8 cellular contexts compared by ENCODE assay signal in the genomic region with DNA sequence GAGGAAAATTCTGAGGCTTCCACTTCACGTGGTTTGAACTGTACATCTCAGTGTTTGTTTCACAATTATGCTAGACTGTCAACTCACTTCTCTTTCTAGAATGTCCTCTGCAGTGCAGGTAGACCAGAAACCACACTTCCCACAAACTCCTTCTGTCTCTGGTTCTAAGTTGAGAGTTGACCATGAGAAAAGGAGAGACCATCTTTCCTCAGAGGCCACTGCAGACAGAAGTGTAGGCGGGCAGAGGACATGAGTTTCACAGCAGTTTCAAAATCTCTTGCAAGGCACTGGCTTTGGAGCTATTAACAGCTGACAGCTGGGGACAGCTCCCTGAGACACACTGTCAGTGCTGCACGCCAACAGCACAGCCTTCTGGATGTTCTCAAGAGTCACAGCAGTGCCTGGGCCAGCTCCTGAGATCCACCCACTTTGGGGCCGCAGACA. TPM values are rescaled to one million over a fixed set of nuclear protein-coding genes. Genes with fewer than 3 reads are reported as not detected.
DNase-seq lines count a peak whose midpoint lies in the region; ATAC-seq, FAIRE-seq and TF ChIP-seq lines count a peak whose summit lies in the region.

No MANE protein-coding gene starts in this region.

- POLR2A ChIA-PET in A673 (lab: Charles Lee; ENCODE audit: low non-redundant PET): no interaction called here
- POLR2A ChIA-PET in naive thymus-derived CD4-positive, alpha-beta T cell (lab: Charles Lee): no interaction called here

- no TSS peak for BruUV-seq in A673 (replicated peaks; lab: Mats Ljungman, UMichigan)

- TF ChIP-seq POLR2A in NB4 (IDR thresholded peaks at IDR 0.05; ENCODE audit: extremely low read depth, insufficient read length): no peak

- H3K4me1 ChIP-seq in kidney (ENCODE audit: control insufficient read depth in 1 of 2, insufficient read depth in 1 of 2, low read depth in 1 of 2, low read length in 2 of 2) (no peaks in the 10 kb centered on the region), A673 (ENCODE audit: insufficient read depth, low read length, poor library complexity, severe bottlenecking) (no peaks in the 10 kb centered on the region)
- no peaks in the 10 kb centered on the region for H3K4me1 ChIP-seq in naive thymus-derived CD4-positive, alpha-beta T cell (ENCODE audit: control insufficient read depth in 2 of 2, insufficient read depth in 2 of 2, low read length in 2 of 2)

- peak; percentile 93 for ATAC-seq in GM18499 (IDR thresholded peaks at IDR 0.05; ENCODE audit: insufficient read depth, unreplicated experiment)
- no peak for ATAC-seq in naive thymus-derived CD4-positive, alpha-beta T cell

- peak; percentile 5 for TF ChIP-seq CTCF in HFF-Myc (IDR thresholded peaks at IDR 0.05; ENCODE audit: low read depth, low read length, missing control alignments)
- TF ChIP-seq CTCF in NB4 (IDR thresholded peaks at IDR 0.05; ENCODE audit: low read depth, low read length): no peak
- TF ChIP-seq CTCF in kidney (IDR thresholded peaks at IDR 0.05; ENCODE audit: borderline replicate concordance, extremely low read depth, insufficient read depth): no peak
- TF ChIP-seq CTCF in A673 (conservative IDR thresholded peaks at IDR 0.05; ENCODE audit: low read depth, low read length): no peak

- H3K27me3 Mint-ChIP-seq in naive thymus-derived CD4-positive, alpha-beta T cell: no peaks in the 10 kb centered on the region

- DNase-seq in HFF-Myc (ENCODE audit: extremely low read depth, low read depth): no peak
- peak; percentile 23 for DNase-seq in NB4 (ENCODE audit: low read depth)
- DNase-seq in kidney: peak; percentile 85
- DNase-seq in A673 (ENCODE audit: low spot score): no peak
- no peak for DNase-seq in NCI-H1436 (lab: John Stamatoyannopoulos, UW)
- DNase-seq in NCI-H345 (lab: John Stamatoyannopoulos, UW): no peak
- no peak for DNase-seq in naive thymus-derived CD4-positive, alpha-beta T cell

- H3K27me3 ChIP-seq in A673 (replicated peaks; ENCODE audit: insufficient read depth, low read depth, low read length, poor library complexity): no peaks in the 10 kb centered on the region
- H3K27me3 ChIP-seq in naive thymus-derived CD4-positive, alpha-beta T cell (ENCODE audit: control insufficient read depth in 2 of 2, insufficient read depth in 2 of 2, low read length in 2 of 2): no peaks in the 10 kb centered on the region

- H3K27ac Mint-ChIP-seq in naive thymus-derived CD4-positive, alpha-beta T cell: no peak overlapping the region

- H3K27ac ChIP-seq in kidney (ENCODE audit: low read depth in 2 of 2, low read length in 2 of 2) (peak overlapping the region in 1 of 2 donors; percentile 11), A673 (ENCODE audit: low read depth, low read length, poor library complexity, severe bottlenecking) (no peak overlapping the region)
- no peak overlapping the region for H3K27ac ChIP-seq in naive thymus-derived CD4-positive, alpha-beta T cell (ENCODE audit: low read depth, low read length)

- H3K4me3 ChIP-seq in HFF-Myc (replicated peaks; ENCODE audit: low read depth, low read length) (no peak overlapping the region), NB4 (ENCODE audit: low read depth, low read length) (no peak overlapping the region), kidney (ENCODE audit: low read length in 2 of 2) (no peak overlapping the region), A673 (ENCODE audit: low read depth, low read length, poor library complexity, severe bottlenecking) (no peak overlapping the region)
- no peak overlapping the region for H3K4me3 ChIP-seq in naive thymus-derived CD4-positive, alpha-beta T cell (ENCODE audit: low read length)

- H3K36me3 ChIP-seq in kidney (ENCODE audit: control insufficient read depth in 1 of 2, insufficient read depth in 2 of 2, low read length in 2 of 2) (peaks cover 22 to 35% of the 10 kb centered on the region in 2 donors), A673 (ENCODE audit: insufficient read depth, low read length, poor library complexity, severe bottlenecking) (no peaks in the 10 kb centered on the region)
- H3K36me3 ChIP-seq in naive thymus-derived CD4-positive, alpha-beta T cell (ENCODE audit: control insufficient read depth in 2 of 3, insufficient read depth in 3 of 3, low read length in 3 of 3): peaks cover 0 to 24% (median 3%) of the 10 kb centered on the region in 3 experiments

- H3K4me3 Mint-ChIP-seq in naive thymus-derived CD4-positive, alpha-beta T cell: no peak overlapping the region

- no peak for FAIRE-seq in kidney (lab: Jason Lieb, UNC)

- peaks cover 6 to 77% (median 55%) of the 10 kb centered on the region in 5 donors for H3K36me3 Mint-ChIP-seq in naive thymus-derived CD4-positive, alpha-beta T cell

- intact Hi-C loops in kidney (cut with DNase I) (no loop called here), A673 (cut with micrococcal nuclease; ENCODE audit: unreplicated experiment) (no loop called here)
- intact Hi-C loops in naive thymus-derived CD4-positive, alpha-beta T cell (cut with micrococcal nuclease): no loop called here

- H3K9me3 ChIP-seq in kidney (ENCODE audit: control insufficient read depth in 1 of 2, low read length in 2 of 2) (no peaks in the 10 kb centered on the region), A673 (ENCODE audit: low read depth, low read length, poor library complexity, severe bottlenecking) (no peaks in the 10 kb centered on the region)
- no peaks in the 10 kb centered on the region for H3K9me3 ChIP-seq in naive thymus-derived CD4-positive, alpha-beta T cell (ENCODE audit: control insufficient read depth in 2 of 3, low read length in 3 of 3)

- CTCF ChIA-PET in A673 (lab: Charles Lee): no interaction called here
- CTCF ChIA-PET in naive thymus-derived CD4-positive, alpha-beta T cell (lab: Charles Lee): no interaction called here

- no peak overlapping the region for H3K9ac ChIP-seq in kidney (ENCODE audit: low read length in 2 of 2)

- no peaks in the 10 kb centered on the region for H3K9me3 Mint-ChIP-seq in naive thymus-derived CD4-positive, alpha-beta T cell

- H3K4me1 Mint-ChIP-seq in naive thymus-derived CD4-positive, alpha-beta T cell: peaks cover 0 to 2% (median 0%) of the 10 kb centered on the region in 7 donors

RNA-seq across cellular contexts. Expression of gene MOXD1, which starts 55.4 kb away (rescaled TPM):
- total RNA-seq in kidney (35.9 TPM), A673 (2021) (not detected in 2 replicates)
- polyA plus RNA-seq in kidney (ENCODE audit: insufficient read depth, low read depth, low replicate concordance): 11.6 TPM
- not detected for total RNA-seq in naive thymus-derived CD4-positive, alpha-beta T cell
- polyA plus RNA-seq in naive thymus-derived CD4-positive, alpha-beta T cell: not detected

RNA-seq across cellular contexts. Expression of gene STX7, which starts 56.2 kb away (rescaled TPM):
- total RNA-seq in kidney (77.9 TPM), A673 (2021) (19.5 and 22.4 TPM in 2 replicates)
- polyA plus RNA-seq in kidney (ENCODE audit: insufficient read depth, low read depth, low replicate concordance): 27.4 TPM
- total RNA-seq in naive thymus-derived CD4-positive, alpha-beta T cell: 10 to 100 TPM; 14.7 to 43.3 (median 24.0) TPM
- 1 to 10 TPM; 8.6 to 9.5 TPM for polyA plus RNA-seq in naive thymus-derived CD4-positive, alpha-beta T cell

Comparison
In these comparisons a context has a peak if more than half of its experiments do, and no peak if none do; other contexts are left out.
1. DNase-seq: peak in NB4 (single experiment) and kidney (single experiment); none in HFF-Myc (single experiment), A673 (single experiment), NCI-H1436 (single experiment), NCI-H345 (single experiment) and naive thymus-derived CD4-positive, alpha-beta T cell (0 of 9).
2. RNA of gene MOXD1, which starts 55.4 kb away (total RNA-seq): 35.9 TPM in kidney (single experiment); not detected in A673 and not detected in naive thymus-derived CD4-positive, alpha-beta T cell; every median in the first group is over 10 times any median in the second.